1 cellular context compared by ENCODE assay signal in genomic region chr16:87778830-87779579, GRCh38.
TF ChIP-seq lines count a peak whose summit lies in the region.

No MANE protein-coding gene starts in this region.

TF ChIP-seq in A549, 52 proteins besides CTCF, POLR2A, EP300 and RAD21 (continued from another document):
- TF ChIP-seq FOXS1 (CRISPR knock-in tag; IDR thresholded peaks at IDR 0.05) (peak; percentile 64; the same call in 1 of the 2 replicates), HOXA7 (CRISPR knock-in tag; IDR thresholded peaks at IDR 0.05) (no peak), PBX3 (IDR thresholded peaks at IDR 0.05) (peak; percentile 81), KDM1A (IDR thresholded peaks at IDR 0.05; ENCODE audit: low read depth) (no peak), EHMT2 (IDR thresholded peaks at IDR 0.05; ENCODE audit: low read depth) (no peak), MAFK (IDR thresholded peaks at IDR 0.05; ENCODE audit: partially characterized antibody) (no peak), HES2 (IDR thresholded peaks at IDR 0.05) (peak; percentile 61; the same call in 1 of the 2 replicates), RARB (CRISPR knock-in tag; IDR thresholded peaks at IDR 0.05) (peak; percentile 34; the same call in 1 of the 2 replicates), FOSB (CRISPR knock-in tag; IDR thresholded peaks at IDR 0.05) (no peak), PHF8 (IDR thresholded peaks at IDR 0.05; ENCODE audit: borderline replicate concordance, low read depth) (no peak), HMGXB4 (CRISPR knock-in tag; IDR thresholded peaks at IDR 0.05; ENCODE audit: borderline replicate concordance) (no peak), BHLHE40 (IDR thresholded peaks at IDR 0.05; ENCODE audit: low read depth, low read length) (no peak), SMC3 (IDR thresholded peaks at IDR 0.05) (peak; percentile 100), RNF2 (IDR thresholded peaks at IDR 0.05; ENCODE audit: borderline replicate concordance, low read depth) (no peak), RFX5 (IDR thresholded peaks at IDR 0.05) (0 out of 2 replicates have a peak, but pooled peaks have one; percentile 61), MAX (IDR thresholded peaks at IDR 0.05) (peak; percentile 91), ZSCAN20 (CRISPR knock-in tag; IDR thresholded peaks at IDR 0.05) (peak; percentile 80; the same call in 1 of the 2 replicates), HOXB5 (CRISPR knock-in tag; IDR thresholded peaks at IDR 0.05) (peak; percentile 95), GATA3 (IDR thresholded peaks at IDR 0.05; ENCODE audit: borderline replicate concordance) (peak; percentile 91), JUNB (IDR thresholded peaks at IDR 0.05) (peak; percentile 68), CBX2 (IDR thresholded peaks at IDR 0.05; ENCODE audit: borderline replicate concordance, low read depth) (no peak), POLR2AphosphoS2 (conservative IDR thresholded peaks at IDR 0.05; ENCODE audit: low read length) (no peak), CBX8 (IDR thresholded peaks at IDR 0.05) (no peak), ZNF302 (CRISPR knock-in tag; IDR thresholded peaks at IDR 0.05) (no peak), EHF (CRISPR knock-in tag; IDR thresholded peaks at IDR 0.05) (peak; percentile 81; the same call in 1 of the 2 replicates), MAZ (IDR thresholded peaks at IDR 0.05; ENCODE audit: borderline replicate concordance, low read depth, low read length) (no peak), HDAC2 (IDR thresholded peaks at IDR 0.05) (no peak), E2F6 (IDR thresholded peaks at IDR 0.05; ENCODE audit: borderline replicate concordance, low read depth) (peak; percentile 53; the same call in 1 of the 2 replicates)
